ENCODE assay signal across 11 cellular contexts in the genomic region with DNA sequence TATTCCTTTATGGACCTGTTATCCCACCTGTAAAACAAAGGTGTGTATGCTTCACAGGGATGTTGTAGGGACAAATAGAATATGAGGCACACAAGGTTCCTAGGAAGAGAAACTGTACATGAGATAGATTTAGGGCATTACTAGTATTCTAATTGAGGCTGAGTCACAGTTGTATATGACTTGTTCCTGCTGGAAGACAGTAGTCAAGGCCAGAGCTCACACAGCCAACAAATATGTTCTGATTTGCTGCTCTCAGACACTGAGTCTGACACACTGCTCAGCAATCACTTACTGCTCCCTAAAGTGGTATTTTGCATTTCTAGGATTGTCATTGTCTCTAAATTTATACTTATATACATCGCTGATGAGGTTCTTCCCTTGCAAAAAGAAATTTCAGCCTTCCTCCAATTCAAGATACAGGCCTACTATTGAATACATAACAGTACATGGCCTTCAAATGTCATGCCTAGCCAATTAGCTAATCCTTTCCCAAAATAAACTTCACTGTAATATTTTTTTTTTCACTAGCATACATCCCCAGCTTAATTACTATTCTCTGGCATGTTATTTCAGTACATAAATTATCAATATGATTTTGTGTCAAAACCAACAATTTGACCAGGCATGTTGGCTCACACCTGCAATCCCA.
DNase-seq lines count a peak whose midpoint lies in the region; ATAC-seq and TF ChIP-seq lines count a peak whose summit lies in the region.
"Had no signal": no experiment of that assay in that cellular context is flagged by ENCODE, and none has a peak within 500 bp of the region (broad histone marks: within the 10 kb centered on the region; RNA-seq: fewer than 3 reads in every experiment).

No MANE protein-coding gene starts in this region.

- ATAC-seq in GM21360 (IDR thresholded peaks at IDR 0.05; ENCODE audit: unreplicated experiment), result no peak
- ATAC-seq: T-cell had no signal

- no peak for TF ChIP-seq CTCF in AG09309 (IDR thresholded peaks at IDR 0.05; ENCODE audit: control insufficient read depth, insufficient read depth, low read depth, low read length, missing control alignments)
- no peak for TF ChIP-seq CTCF in fibroblast of pulmonary artery (IDR thresholded peaks at IDR 0.05; ENCODE audit: low read length, missing control alignments)

- H3K4me3 ChIP-seq in AG09309 (ENCODE audit: control insufficient read depth, low read depth, low read length), result no peak overlapping the region
- no peak overlapping the region for H3K4me3 ChIP-seq in fibroblast of pulmonary artery (replicated peaks; ENCODE audit: low read depth, low read length)
- H3K4me3 ChIP-seq: neural progenitor cell had no signal

- DNase-seq in AG09309 (ENCODE audit: low read depth) (peak; percentile 40), RPMI7951 (ENCODE audit: low read depth) (peak; percentile 62), fibroblast of pulmonary artery (ENCODE audit: low read depth) (peak; percentile 48), non-pigmented ciliary epithelial cell (ENCODE audit: low read depth) (peak; percentile 76), NCI-H1048 (lab: John Stamatoyannopoulos, UW) (no peak), DMS53 (lab: John Stamatoyannopoulos, UW) (no peak)
- DNase-seq in stimulated activated CD4-positive, alpha-beta T cell treated with anti-CD3 and anti-CD28 coated beads, Interleukin-2, amount 100 ng/mL, for 48 hours, result no peak
- DNase-seq: KBM-7, T-cell had no signal

Comparison
In these comparisons a context has a peak if more than half of its experiments do, and no peak if none do; other contexts are left out.
1. DNase-seq: peak in AG09309 (single experiment), RPMI7951 (single experiment), fibroblast of pulmonary artery (single experiment) and non-pigmented ciliary epithelial cell (single experiment); none in NCI-H1048 (single experiment), DMS53 (single experiment) and stimulated activated CD4-positive, alpha-beta T cell treated with anti-CD3 and anti-CD28 coated beads, Interleukin-2, amount 100 ng/mL, for 48 hours (0 of 2).